ENCODE assay signal across 8 cellular contexts in the genomic region with DNA sequence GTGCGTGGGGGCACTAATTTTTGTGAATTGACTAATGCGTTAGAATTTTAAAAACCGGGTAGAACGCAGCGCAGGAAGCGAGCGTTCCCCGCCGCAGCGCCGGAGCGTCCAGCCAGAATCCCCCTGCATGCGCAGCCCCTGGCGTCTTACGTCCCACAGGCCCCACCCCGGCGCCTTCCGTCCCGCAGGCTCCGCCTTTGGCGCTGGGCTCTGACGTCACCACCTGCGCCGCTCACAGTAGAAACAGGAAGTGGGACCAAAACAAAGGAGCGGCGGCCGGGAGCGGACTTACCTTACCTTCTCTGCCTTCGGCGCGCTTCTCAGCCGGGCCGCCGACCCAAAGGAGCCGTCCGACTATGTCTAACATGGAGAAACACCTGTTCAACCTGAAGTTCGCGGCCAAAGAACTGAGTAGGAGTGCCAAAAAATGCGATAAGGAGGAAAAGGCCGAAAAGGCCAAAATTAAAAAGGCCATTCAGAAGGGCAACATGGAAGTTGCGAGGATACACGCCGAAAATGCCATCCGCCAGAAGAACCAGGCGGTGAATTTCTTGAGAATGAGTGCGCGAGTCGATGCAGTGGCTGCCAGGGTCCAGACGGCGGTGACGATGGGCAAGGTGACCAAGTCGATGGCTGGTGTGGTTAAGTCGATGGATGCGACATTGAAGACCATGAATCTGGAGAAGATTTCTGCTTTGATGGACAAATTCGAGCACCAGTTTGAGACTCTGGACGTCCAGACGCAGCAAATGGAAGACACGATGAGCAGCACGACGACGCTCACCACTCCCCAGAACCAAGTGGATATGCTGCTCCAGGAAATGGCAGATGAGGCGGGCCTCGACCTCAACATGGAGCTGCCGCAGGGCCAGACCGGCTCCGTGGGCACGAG. TPM values are rescaled to one million over a fixed set of nuclear protein-coding genes. Genes with fewer than 3 reads are reported as not detected.
A peak's percentile ranks its signal among the peaks of the same experiment; 100 is the strongest.
DNase-seq lines count a peak whose midpoint lies in the region; ATAC-seq, FAIRE-seq and TF ChIP-seq lines count a peak whose summit lies in the region.

Gene CHMP1B (plus strand): TSS at position 258 of the 892 bp plus-strand sequence. CDS start 99 bp downstream, at position 357.

- H3K9ac ChIP-seq in keratinocyte (ENCODE audit: control insufficient read depth, extremely low read depth, insufficient read depth, low read length): peak within 1 kb of the TSS; percentile 100

- H2AFZ ChIP-seq in keratinocyte (ENCODE audit: control insufficient read depth, low read length): peak within 1 kb of the TSS; percentile 29

- peak within 1 kb of the TSS; percentile 100 for H3K27ac ChIP-seq in keratinocyte (ENCODE audit: control insufficient read depth, insufficient read depth, low read length)

- H3K4me1 ChIP-seq in keratinocyte (ENCODE audit: control insufficient read depth, extremely low read depth, insufficient read depth, low read length): peaks cover 29% of the 10 kb centered on the region

- no peaks in the 10 kb centered on the region for H3K9me1 ChIP-seq in keratinocyte (ENCODE audit: control insufficient read depth, extremely low read depth, insufficient read depth, low read length)

- no peaks in the 10 kb centered on the region for H3K9me3 ChIP-seq in keratinocyte (ENCODE audit: control insufficient read depth, low read depth, low read length)

- H4K20me1 ChIP-seq in keratinocyte (ENCODE audit: control insufficient read depth, extremely low read depth, insufficient read depth, low read length): no peaks in the 10 kb centered on the region

- H3K36me3 ChIP-seq in keratinocyte (ENCODE audit: control insufficient read depth in 2 of 2, extremely low read depth in 1 of 2, insufficient read depth in 2 of 2, low read length in 2 of 2): peaks cover 1 to 3% of the 10 kb centered on the region in 2 experiments

- TF ChIP-seq CTCF in AG09309 (IDR thresholded peaks at IDR 0.05; ENCODE audit: control insufficient read depth, insufficient read depth, low read depth, low read length, missing control alignments) (no peak), keratinocyte (optimal IDR thresholded peaks at IDR 0.05 in 1 of 3, IDR thresholded peaks at IDR 0.05 in 1 of 3, conservative IDR thresholded peaks at IDR 0.05 in 1 of 3; ENCODE audit: extremely low read depth in 1 of 3, insufficient read depth in 2 of 3, low read length in 3 of 3) (no peak)

- peak; percentile 98 for ATAC-seq in GM19025 (IDR thresholded peaks at IDR 0.05; ENCODE audit: low read depth, unreplicated experiment)
- ATAC-seq in HG03342 (IDR thresholded peaks at IDR 0.05; ENCODE audit: unreplicated experiment): peak; percentile 94

- peak within 1 kb of the TSS; percentile 91 for H3K4me2 ChIP-seq in keratinocyte (ENCODE audit: control insufficient read depth, extremely low read depth, insufficient read depth, low read depth, low read length)

- H3K4me3 ChIP-seq in AG09309 (ENCODE audit: control insufficient read depth, low read depth, low read length): peak within 1 kb of the TSS; percentile 73
- H3K4me3 ChIP-seq in keratinocyte (ENCODE audit: control insufficient read depth in 2 of 3, extremely low read depth in 1 of 3, insufficient read depth in 2 of 3, low read depth in 1 of 3, low read length in 3 of 3): peak within 1 kb of the TSS; percentile 61 to 100 (median 99)

- no peaks in the 10 kb centered on the region for H3K27me3 ChIP-seq in keratinocyte (ENCODE audit: control insufficient read depth, extremely low read depth, insufficient read depth, low read length)

- H3K79me2 ChIP-seq in keratinocyte (ENCODE audit: control insufficient read depth, insufficient read depth, low read length): peaks cover 31% of the 10 kb centered on the region

- DNase-seq in AG09309 (ENCODE audit: low read depth): peak; percentile 80
- peak; percentile 76 for DNase-seq in NCI-H446 treated with DMSO at 0.1 percent for 48 hours (lab: John Stamatoyannopoulos, UW)
- DNase-seq in activated CD4-positive, CD25-positive, alpha-beta regulatory T cell treated with anti-CD3 and anti-CD28 coated beads, Interleukin-2, amount 50 U/mL, for 72 hours: peak; percentile 95
- peak; percentile 54 to 77 for DNase-seq in cerebellar nuclear complex (lab: John Stamatoyannopoulos, UW)
- no peak for DNase-seq in keratinocyte (ENCODE audit: low read depth, low spot score)
- DNase-seq in stimulated activated CD4-positive, alpha-beta T cell treated with anti-CD3 and anti-CD28 coated beads, Interleukin-15, amount 100 ng/mL, for 1 hour (ENCODE audit: low read depth in 1 of 2, low spot score in 1 of 2): peak; percentile 89 to 96

- FAIRE-seq in keratinocyte (lab: Jason Lieb, UNC): no peak

- dilution Hi-C loops in keratinocyte (cut with MboI; ENCODE audit: extremely low pct_ligation_motif_present, low sequenced_read_pairs): no loop called here

RNA-seq across cellular contexts. Expression of gene CHMP1B, which starts in this region (rescaled TPM):
- 30.7 to 54.7 TPM (median 51.4 TPM) in 3 replicates for polyA plus RNA-seq in keratinocyte
- 72.0 TPM for polyA plus RNA-seq in keratinocyte (2011; ENCODE audit: low read depth)
- 34.0 and 35.9 TPM in 2 replicates for polyA plus RNA-seq in keratinocyte (2011; cell fraction: cytosol; rRNA removed)
- polyA plus RNA-seq in keratinocyte (2011; cell fraction: nucleus; rRNA removed): 91.1 and 111 TPM in 2 replicates
- polyA plus RNA-seq in keratinocyte (2012; ENCODE audit: low replicate concordance): 33.8 and 55.2 TPM in 2 replicates
- 14.3 to 37.4 TPM (median 34.8 TPM) in 3 replicates for polyA minus RNA-seq in keratinocyte
- 31.1 TPM for polyA minus RNA-seq in keratinocyte (2011; cell fraction: cytosol; rRNA and poly(A)+ RNA removed)
- polyA minus RNA-seq in keratinocyte (2011; cell fraction: nucleus; rRNA and poly(A)+ RNA removed): 36.0 and 53.2 TPM in 2 replicates
